23 cellular contexts compared by ENCODE assay signal in the genomic region with DNA sequence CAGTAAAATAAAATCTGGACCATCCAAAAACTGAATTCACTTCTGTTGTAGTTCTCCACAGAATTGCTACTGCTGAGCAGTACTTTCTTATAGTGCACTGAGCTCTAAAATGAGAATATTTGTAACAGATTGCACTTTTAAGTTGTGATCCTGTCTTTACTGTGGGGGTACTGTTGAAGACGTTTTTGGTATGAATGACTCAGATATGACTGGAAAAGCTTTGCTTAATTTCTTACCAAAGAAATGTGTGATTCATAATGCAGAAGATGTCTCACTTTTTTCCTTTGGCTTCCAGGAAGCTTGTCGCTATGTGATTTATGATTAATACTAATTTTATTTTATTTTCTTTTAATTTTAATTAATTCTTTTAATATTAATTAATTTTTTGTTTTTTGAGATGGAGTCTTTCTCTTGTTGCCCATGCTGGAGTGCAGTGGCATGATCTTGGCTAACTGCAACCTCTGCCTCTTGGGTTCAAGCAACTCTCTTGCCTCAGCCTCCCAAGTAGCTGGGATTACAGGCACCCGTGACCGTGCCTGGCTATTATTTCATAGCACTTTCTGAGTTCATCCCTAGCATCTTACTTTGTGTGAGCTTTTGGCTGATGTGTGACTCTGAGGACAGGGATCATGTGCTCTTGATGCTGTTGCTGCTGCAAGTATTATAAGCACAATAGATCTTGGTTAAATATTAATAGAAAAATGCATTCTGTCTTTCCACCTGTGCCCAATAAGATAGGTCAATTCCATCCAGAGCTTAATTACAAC.
A peak's percentile ranks its signal among the peaks of the same experiment; 100 is the strongest.
DNase-seq lines count a peak whose midpoint lies in the region; FAIRE-seq and TF ChIP-seq lines count a peak whose summit lies in the region.
"Had no signal": no experiment of that assay in that cellular context is flagged by ENCODE, and none has a peak within 500 bp of the region (broad histone marks: within the 10 kb centered on the region; RNA-seq: fewer than 3 reads in every experiment).

No MANE protein-coding gene starts in this region.

- peak; percentile 98 for FAIRE-seq in RCC 7860 (lab: Jason Lieb, UNC)

- no peak for DNase-seq in activated naive CD4-positive, alpha-beta T cell treated with anti-CD3 and anti-CD28 coated beads for 36 hours
- DNase-seq in activated naive CD4-positive, alpha-beta T cell (lab: John Stamatoyannopoulos, UW): no peak
- peak; percentile 89 for DNase-seq in RCC 7860 (ENCODE audit: low spot score)
- peak in 1 of 2 donors; percentile 83 for DNase-seq in fibroblast of lung (ENCODE audit: low read depth in 2 of 2)
- DNase-seq in superior temporal gyrus (ENCODE audit: extremely low spot score): peak; percentile 14
- no peak for DNase-seq in mesenteric fat pad (ENCODE audit: low spot score)
- no peak for DNase-seq in OCI-M1 (lab: John Stamatoyannopoulos, UW)
- DNase-seq in NK-92 treated with Interleukin-12 subunit alpha and Interleukin-12 subunit beta, amount 100 ng/mL, for 24 hours (lab: John Stamatoyannopoulos, UW): no peak
- DNase-seq: activated T-cell treated with anti-CD3 and anti-CD28 coated beads, Interleukin-2, amount 50 U/mL, for 24 hours; CD8-positive, alpha-beta T cell; DMS79 treated with DMSO at 0.1 percent for 48 hours; erythroblast; glutamatergic neuron; left colon; NCI-H2107; NCI-H524 treated with DMSO at 0.1 percent for 48 hours; Right ventricle myocardium superior; substantia nigra; T-cell had no signal

- H3K79me2 ChIP-seq in fibroblast of lung (ENCODE audit: control insufficient read depth, insufficient read depth, low read length): no peaks in the 10 kb centered on the region

- H3K27ac Mint-ChIP-seq in activated naive CD4-positive, alpha-beta T cell treated with anti-CD3 and anti-CD28 coated beads for 36 hours: peak overlapping the region; percentile 74
- H3K27ac Mint-ChIP-seq: activated T-cell treated with anti-CD3 and anti-CD28 coated beads, Interleukin-2, amount 50 U/mL, for 24 hours; CD8-positive, alpha-beta T cell; mesothelial cell of epicardium; T-cell had no signal

- H3K27ac ChIP-seq in fibroblast of lung (ENCODE audit: insufficient read depth, low read length): peak overlapping the region; percentile 50
- H3K27ac ChIP-seq: cardiac muscle cell, prostate gland, vagina had no signal

- no peaks in the 10 kb centered on the region for H3K36me3 ChIP-seq in fibroblast of lung (ENCODE audit: control insufficient read depth, insufficient read depth, low read length)
- H3K36me3 ChIP-seq: cardiac muscle cell, prostate gland, vagina had no signal

- no peak overlapping the region for H3K4me3 Mint-ChIP-seq in activated naive CD4-positive, alpha-beta T cell treated with anti-CD3 and anti-CD28 coated beads for 36 hours
- H3K4me3 Mint-ChIP-seq: activated T-cell treated with anti-CD3 and anti-CD28 coated beads, Interleukin-2, amount 50 U/mL, for 24 hours; CD8-positive, alpha-beta T cell; mesothelial cell of epicardium; T-cell had no signal

- no peaks in the 10 kb centered on the region for H3K36me3 Mint-ChIP-seq in activated naive CD4-positive, alpha-beta T cell treated with anti-CD3 and anti-CD28 coated beads for 36 hours (ENCODE audit: low read depth)
- H3K36me3 Mint-ChIP-seq: CD8-positive, alpha-beta T cell; mesothelial cell of epicardium; T-cell had no signal

- no peaks in the 10 kb centered on the region for H4K20me1 ChIP-seq in fibroblast of lung (ENCODE audit: control insufficient read depth, extremely low read depth, insufficient read depth, low read length)

- peaks cover 22% of the 10 kb centered on the region for H3K4me1 Mint-ChIP-seq in activated naive CD4-positive, alpha-beta T cell treated with anti-CD3 and anti-CD28 coated beads for 36 hours (ENCODE audit: low read depth)
- H3K4me1 Mint-ChIP-seq: mesothelial cell of epicardium, T-cell had no signal

- no peaks in the 10 kb centered on the region for H3K9me3 Mint-ChIP-seq in activated naive CD4-positive, alpha-beta T cell treated with anti-CD3 and anti-CD28 coated beads for 36 hours
- H3K9me3 Mint-ChIP-seq: activated T-cell treated with anti-CD3 and anti-CD28 coated beads, Interleukin-2, amount 50 U/mL, for 24 hours; CD8-positive, alpha-beta T cell; mesothelial cell of epicardium; T-cell had no signal

- TF ChIP-seq CTCF in fibroblast of lung (conservative IDR thresholded peaks at IDR 0.05 in 1 of 2, IDR thresholded peaks at IDR 0.05 in 1 of 2; ENCODE audit: low read depth in 1 of 2, low read length in 2 of 2): no peak

- H3K4me1 ChIP-seq in fibroblast of lung (ENCODE audit: control insufficient read depth, extremely low read depth, insufficient read depth, low read length): peaks cover under 1% of the 10 kb centered on the region
- H3K4me1 ChIP-seq: prostate gland, vagina had no signal

- no peaks in the 10 kb centered on the region for H3K9me3 ChIP-seq in fibroblast of lung (ENCODE audit: control insufficient read depth, insufficient read depth, low read depth, low read length)
- H3K9me3 ChIP-seq: prostate gland, vagina had no signal

- H2AFZ ChIP-seq in fibroblast of lung (ENCODE audit: low read length): no peak overlapping the region

- H3K27me3 Mint-ChIP-seq in activated naive CD4-positive, alpha-beta T cell treated with anti-CD3 and anti-CD28 coated beads for 36 hours (ENCODE audit: low read depth): peaks cover 2% of the 10 kb centered on the region
- H3K27me3 Mint-ChIP-seq: activated T-cell treated with anti-CD3 and anti-CD28 coated beads, Interleukin-2, amount 50 U/mL, for 24 hours had no signal

- no peak overlapping the region for H3K4me2 ChIP-seq in fibroblast of lung (ENCODE audit: extremely low read depth, insufficient read depth, low read length)

- H3K9ac ChIP-seq in fibroblast of lung (ENCODE audit: insufficient read depth, low read length): no peak overlapping the region

- CTCF ChIA-PET in activated naive CD4-positive, alpha-beta T cell treated with anti-CD3 and anti-CD28 coated beads for 36 hours (lab: Charles Lee): no interaction called here

- no peaks in the 10 kb centered on the region for H3K27me3 ChIP-seq in fibroblast of lung (ENCODE audit: control insufficient read depth, insufficient read depth, low read length)
- H3K27me3 ChIP-seq: cardiac muscle cell, vagina had no signal

- intact Hi-C loops in activated naive CD4-positive, alpha-beta T cell treated with anti-CD3 and anti-CD28 coated beads for 36 hours (cut with micrococcal nuclease): loop anchor here (1.0 to 10.0 kb wide), 7 partner anchors 87 to 803 kb away; no protein-coding TSS in a partner anchor

- H3K4me3 ChIP-seq in fibroblast of lung (replicated peaks in 1 of 4; ENCODE audit: control extremely low read depth in 1 of 4, insufficient read depth in 1 of 4, low read depth in 3 of 4, low read length in 4 of 4): no peak overlapping the region
- H3K4me3 ChIP-seq: cardiac muscle cell, prostate gland, vagina had no signal

Comparison
In these comparisons a context has a peak if more than half of its experiments do, and no peak if none do; other contexts are left out.
1. DNase-seq: peak in RCC 7860 (single experiment) and superior temporal gyrus (single experiment); none in activated naive CD4-positive, alpha-beta T cell treated with anti-CD3 and anti-CD28 coated beads for 36 hours (single experiment), activated naive CD4-positive, alpha-beta T cell (0 of 4), mesenteric fat pad (single experiment), OCI-M1 (single experiment) and NK-92 treated with Interleukin-12 subunit alpha and Interleukin-12 subunit beta, amount 100 ng/mL, for 24 hours (single experiment).